Comparison of ENCODE assay signal across 9 cellular contexts in genomic region chr1:42463906-42464305, GRCh38. TPM values are rescaled to one million over a fixed set of nuclear protein-coding genes. Genes with fewer than 3 reads are reported as not detected.
DNase-seq lines count a peak whose midpoint lies in the region; ATAC-seq, FAIRE-seq and TF ChIP-seq lines count a peak whose summit lies in the region.
"Had no signal": no experiment of that assay in that cellular context is flagged by ENCODE, and none has a peak within 500 bp of the region (broad histone marks: within the 10 kb centered on the region; RNA-seq: fewer than 3 reads in every experiment).

No MANE protein-coding gene starts in this region.

- no peaks in the 10 kb centered on the region for H3K9me3 Mint-ChIP-seq in CD8-positive, alpha-beta memory T cell

- no peak overlapping the region for H3K14ac ChIP-seq in trophoblast cell (ENCODE audit: low read length)

- no peak overlapping the region for H3K4me3 ChIP-seq in CD8-positive, alpha-beta memory T cell (ENCODE audit: low read length)
- H3K4me3 ChIP-seq in NT2/D1 (ENCODE audit: insufficient read length, low read depth) (peak overlapping the region; percentile 51), epithelial cell of proximal tubule (ENCODE audit: low read depth, low read length) (peak overlapping the region; percentile 70), trophoblast cell (ENCODE audit: low read depth, low read length) (no peak overlapping the region)

- peak overlapping the region; percentile 81 to 92 (median 87) for H3K4me3 Mint-ChIP-seq in CD8-positive, alpha-beta memory T cell

- peak overlapping the region; percentile 64 to 99 (median 95) for H3K27ac Mint-ChIP-seq in CD8-positive, alpha-beta memory T cell

- no peak overlapping the region for H2BK12ac ChIP-seq in trophoblast cell (ENCODE audit: low read length)

- H3K79me2 ChIP-seq in trophoblast cell (ENCODE audit: control insufficient read depth, insufficient read depth, low read length, poor library complexity): no peaks in the 10 kb centered on the region

- no peak for DNase-seq in CD8-positive, alpha-beta memory T cell
- no peak for DNase-seq in NT2/D1 (ENCODE audit: low read depth, low spot score)
- DNase-seq in epithelial cell of proximal tubule (ENCODE audit: low read depth): no peak
- peak; percentile 27 to 82 for DNase-seq in trophoblast cell
- no peak for DNase-seq in epidermal melanocyte (ENCODE audit: insufficient read length, low spot score)
- DNase-seq in SIG-M5 (lab: John Stamatoyannopoulos, UW): no peak
- no peak for DNase-seq in D721Med (ENCODE audit: insufficient read length, low spot score)
- DNase-seq: Karpas-422 had no signal

- no peak overlapping the region for H2BK5ac ChIP-seq in trophoblast cell (ENCODE audit: low read depth, low read length, poor library complexity)

- POLR2A ChIA-PET in CD8-positive, alpha-beta memory T cell (lab: Charles Lee): no interaction called here

- H3K79me1 ChIP-seq in trophoblast cell (ENCODE audit: low read length): no peaks in the 10 kb centered on the region

- WGBS in trophoblast cell (ENCODE audit: extremely low coverage, insufficient coverage, insufficient read length): no CpG with 5 or more reads among the region's 3 CpGs

- ATAC-seq in HG03095 (IDR thresholded peaks at IDR 0.05; ENCODE audit: unreplicated experiment): no peak

- no peak overlapping the region for H2AFZ ChIP-seq in trophoblast cell (ENCODE audit: insufficient read depth, low read length, poor library complexity)

- no peaks in the 10 kb centered on the region for H3K9me3 ChIP-seq in CD8-positive, alpha-beta memory T cell (ENCODE audit: low read length)
- H3K9me3 ChIP-seq in NT2/D1 (ENCODE audit: insufficient read depth, low read length) (no peaks in the 10 kb centered on the region), trophoblast cell (ENCODE audit: insufficient read depth, low read depth, low read length) (no peaks in the 10 kb centered on the region)

- no peak overlapping the region for H2BK120ac ChIP-seq in trophoblast cell (ENCODE audit: insufficient read depth, low read length, poor library complexity)

- TF ChIP-seq CTCF in epithelial cell of proximal tubule (conservative IDR thresholded peaks at IDR 0.05; ENCODE audit: low read depth, low read length): no peak
- TF ChIP-seq CTCF in D721Med (IDR thresholded peaks at IDR 0.05; ENCODE audit: insufficient read depth, missing control alignments): no peak

- no peak overlapping the region for H3K18ac ChIP-seq in trophoblast cell (ENCODE audit: low read length)

- H4K91ac ChIP-seq in trophoblast cell (ENCODE audit: low read depth, low read length): no peak overlapping the region

- H4K8ac ChIP-seq in trophoblast cell (ENCODE audit: low read depth, low read length): no peak overlapping the region

- H2AK5ac ChIP-seq in trophoblast cell (ENCODE audit: low read length): no peak overlapping the region

- H3K4me1 ChIP-seq in CD8-positive, alpha-beta memory T cell (ENCODE audit: insufficient read depth, low read length): peaks cover 14% of the 10 kb centered on the region
- no peaks in the 10 kb centered on the region for H3K4me1 ChIP-seq in NT2/D1 (ENCODE audit: insufficient read depth, insufficient read length)
- peaks cover 0 to 2% of the 10 kb centered on the region in 2 experiments for H3K4me1 ChIP-seq in trophoblast cell (ENCODE audit: control insufficient read depth in 1 of 2, insufficient read depth in 2 of 2, low read length in 2 of 2)

- H3K27me3 Mint-ChIP-seq in CD8-positive, alpha-beta memory T cell: peaks cover 0 to 3% of the 10 kb centered on the region in 2 donors

- H3K23ac ChIP-seq in trophoblast cell (ENCODE audit: low read length): no peak overlapping the region

- no peak overlapping the region for H4K12ac ChIP-seq in trophoblast cell (ENCODE audit: low read depth, low read length)

- no peak overlapping the region for H3K4ac ChIP-seq in trophoblast cell (ENCODE audit: low read depth, low read length)

- H3K9ac ChIP-seq in NT2/D1 (ENCODE audit: insufficient read length, low read depth) (peak overlapping the region; percentile 73), trophoblast cell (ENCODE audit: low read length) (no peak overlapping the region)

- FAIRE-seq in D721Med (lab: Jason Lieb, UNC): no peak

- CTCF ChIA-PET in CD8-positive, alpha-beta memory T cell (lab: Charles Lee): no interaction called here

- no peaks in the 10 kb centered on the region for H3K27me3 ChIP-seq in CD8-positive, alpha-beta memory T cell (ENCODE audit: insufficient read depth, low read length, poor library complexity, severe bottlenecking)
- H3K27me3 ChIP-seq in NT2/D1 (ENCODE audit: insufficient read depth, insufficient read length): peaks cover 15% of the 10 kb centered on the region
- no peaks in the 10 kb centered on the region for H3K27me3 ChIP-seq in trophoblast cell (ENCODE audit: insufficient read depth, low read length)

- peaks cover 3 to 33% (median 7%) of the 10 kb centered on the region in 3 donors for H3K36me3 Mint-ChIP-seq in CD8-positive, alpha-beta memory T cell

- H3K36me3 ChIP-seq in CD8-positive, alpha-beta memory T cell (ENCODE audit: insufficient read depth, low read length): peaks cover 15% of the 10 kb centered on the region
- peaks cover 24% of the 10 kb centered on the region for H3K36me3 ChIP-seq in NT2/D1 (ENCODE audit: insufficient read depth, insufficient read length, low read length)
- peaks cover 0 to 5% of the 10 kb centered on the region in 2 experiments for H3K36me3 ChIP-seq in trophoblast cell (ENCODE audit: control insufficient read depth in 1 of 2, insufficient read depth in 2 of 2, low read length in 2 of 2)

- H3K4me2 ChIP-seq in trophoblast cell (ENCODE audit: low read length): peak overlapping the region; percentile 96

- no peak overlapping the region for H3K27ac ChIP-seq in CD8-positive, alpha-beta memory T cell (ENCODE audit: low read depth, low read length)
- H3K27ac ChIP-seq in trophoblast cell (ENCODE audit: low read depth, low read length): no peak overlapping the region

- peaks cover 38 to 40% (median 39%) of the 10 kb centered on the region in 3 donors for H3K4me1 Mint-ChIP-seq in CD8-positive, alpha-beta memory T cell

RNA-seq across cellular contexts. Expression of gene CCDC30, which starts 0.8 kb away (rescaled TPM):
- total RNA-seq in CD8-positive, alpha-beta memory T cell: 1 to 10 TPM; 1.5 to 1.9 TPM
- polyA plus RNA-seq in CD8-positive, alpha-beta memory T cell: 0.58 TPM
- 0.06 and 0.07 TPM in 2 replicates for total RNA-seq in epithelial cell of proximal tubule
- 1.1 and 1.6 TPM in 2 replicates for polyA plus RNA-seq in trophoblast cell (2013)

RNA-seq across cellular contexts. Expression of gene PPCS, which starts 7.6 kb away (rescaled TPM):
- total RNA-seq in CD8-positive, alpha-beta memory T cell: 10 to 100 TPM; 45.3 to 45.7 TPM
- polyA plus RNA-seq in CD8-positive, alpha-beta memory T cell: 113 TPM
- total RNA-seq in epithelial cell of proximal tubule: 75.5 and 80.5 TPM in 2 replicates
- polyA plus RNA-seq in trophoblast cell (2013): 33.4 and 33.9 TPM in 2 replicates

RNA-seq across cellular contexts. Expression of gene ZMYND12, which starts 8.1 kb away (rescaled TPM):
- under 1 TPM; 0.69 to 0.85 TPM for total RNA-seq in CD8-positive, alpha-beta memory T cell
- polyA plus RNA-seq in CD8-positive, alpha-beta memory T cell: not detected
- 0.22 and 0.35 TPM in 2 replicates for total RNA-seq in epithelial cell of proximal tubule
- polyA plus RNA-seq in trophoblast cell (2013): 0.10 and 0.11 TPM in 2 replicates

Comparison
In these comparisons a context has a peak if more than half of its experiments do, and no peak if none do; other contexts are left out.
1. DNase-seq: peak in trophoblast cell (2 of 2); none in CD8-positive, alpha-beta memory T cell (0 of 5), NT2/D1 (single experiment), epithelial cell of proximal tubule (single experiment), epidermal melanocyte (single experiment), SIG-M5 (single experiment) and D721Med (single experiment).
2. H3K4me3 ChIP-seq: peak in NT2/D1 (single experiment) and epithelial cell of proximal tubule (single experiment); none in CD8-positive, alpha-beta memory T cell (single experiment) and trophoblast cell (single experiment).